Comparison of ENCODE assay signal across 8 cellular contexts in genomic region chr15:42273900-42274692, GRCh38. TPM values are rescaled to one million over a fixed set of nuclear protein-coding genes. Genes with fewer than 3 reads are reported as not detected.
A peak's percentile ranks its signal among the peaks of the same experiment; 100 is the strongest.
DNase-seq lines count a peak whose midpoint lies in the region; ATAC-seq, FAIRE-seq and TF ChIP-seq lines count a peak whose summit lies in the region.

No MANE protein-coding gene starts in this region.

- ATAC-seq in GM21367 (IDR thresholded peaks at IDR 0.05; ENCODE audit: unreplicated experiment) (peak; percentile 19), T-cell (replicated peaks in 1 of 4) (peak; percentile 40 to 48 (median 48)), left ventricle myocardium superior (peak; percentile 48), psoas muscle (peak; percentile 24 to 61 (median 52))

- FAIRE-seq in urothelium cell line (lab: Jason Lieb, UNC), result no peak

- no peak for TF ChIP-seq CTCF in CD14-positive monocyte (IDR thresholded peaks at IDR 0.05)
- no peak for TF ChIP-seq CTCF in psoas muscle (IDR thresholded peaks at IDR 0.05)

- H3K9me3 ChIP-seq in psoas muscle, result no peaks in the 10 kb centered on the region

- 1% methylated on average over 26 of the region's 26 CpGs for WGBS in psoas muscle, 3 donors

- POLR2A ChIA-PET in T-cell (lab: Charles Lee), result interaction anchor here in 1 of 2 donors (0.5 to 0.8 kb wide), 3 partner anchors 287 to 1236 kb away, joined by 3 read pairs; no protein-coding TSS in a partner anchor

- H3K4me3 ChIP-seq in Jurkat, Clone E6-1 (ENCODE audit: low read length), result peak overlapping the region; percentile 97
- H3K4me3 ChIP-seq in psoas muscle, result peak overlapping the region; percentile 73

- H3K4me1 ChIP-seq in psoas muscle, result peaks cover 37% of the 10 kb centered on the region

- H3K27me3 ChIP-seq in psoas muscle (ENCODE audit: insufficient read depth in 3 of 3, low read length in 2 of 3), result no peaks in the 10 kb centered on the region

- CTCF ChIA-PET in T-cell (lab: Charles Lee), result interaction anchor here in 1 of 2 donors (0.6 kb wide), 1 partner anchor 304 kb away, joined by 3 read pairs; no protein-coding TSS in a partner anchor

- H3K4me3 Mint-ChIP-seq in CD14-positive monocyte (peak overlapping the region; percentile 96 to 99), T-cell (peak overlapping the region; percentile 92 to 99 (median 98))

- DNase-seq in CD14-positive monocyte (ENCODE audit: low spot score) (peak; percentile 70), T-cell (peak; percentile 39 to 75 (median 60)), amygdala (lab: John Stamatoyannopoulos, UW) (peak in 35 of 56 donors; percentile 19 to 73 (median 55)), left ventricle myocardium superior (peak; percentile 78), psoas muscle (peak; percentile 57 to 79), urothelium cell line (ENCODE audit: low spot score) (peak; percentile 14)
- DNase-seq in Jurkat, Clone E6-1 (ENCODE audit: low read depth, low spot score), result no peak

- H3K9me3 Mint-ChIP-seq in CD14-positive monocyte (peaks cover 0 to 2% (median 0%) of the 10 kb centered on the region in 7 donors), T-cell (no peaks in the 10 kb centered on the region)

- H3K27ac Mint-ChIP-seq in CD14-positive monocyte (peak overlapping the region; percentile 97 to 99 (median 99)), T-cell (peak overlapping the region; percentile 98 to 100)

- peaks cover 0 to 40% of the 10 kb centered on the region in 2 donors for H3K36me3 ChIP-seq in psoas muscle (ENCODE audit: insufficient read depth in 1 of 2, low read depth in 1 of 2)

- H3K27me3 Mint-ChIP-seq in CD14-positive monocyte (ENCODE audit: low read depth in 3 of 3) (peaks cover 0 to 2% (median 0%) of the 10 kb centered on the region in 3 donors), T-cell (no peaks in the 10 kb centered on the region)

- H3K36me3 Mint-ChIP-seq in CD14-positive monocyte, result peaks cover 7 to 32% of the 10 kb centered on the region in 2 donors
- peaks cover 17% of the 10 kb centered on the region for H3K36me3 Mint-ChIP-seq in T-cell

- peaks cover 42% of the 10 kb centered on the region for H3K4me1 Mint-ChIP-seq in CD14-positive monocyte
- peaks cover 55 to 60% (median 59%) of the 10 kb centered on the region in 3 donors for H3K4me1 Mint-ChIP-seq in T-cell

- intact Hi-C loops in CD14-positive monocyte (cut with micrococcal nuclease), result loop anchor here in 1 of 2 donors (10.0 kb wide), 1 partner anchor 201 kb away; no protein-coding TSS in a partner anchor
- intact Hi-C loops in left ventricle myocardium superior (cut with micrococcal nuclease), result no loop called here
- intact Hi-C loops in psoas muscle (cut with DNase I), result loop anchor here (1.0 to 10.0 kb wide), 4 partner anchors 111 to 211 kb away; no protein-coding TSS in a partner anchor

- peak overlapping the region; percentile 97 for H3K27ac ChIP-seq in psoas muscle

RNA-seq across cellular contexts. Expression of gene TMEM87A, which starts 0.9 kb away (rescaled TPM):
- polyA plus RNA-seq in CD14-positive monocyte (10 to 100 TPM; 39.3 to 49.4 TPM), psoas muscle (10 to 100 TPM; 16.4 to 30.9 (median 22.0) TPM)
- 20.9 TPM for polyA plus RNA-seq in Jurkat, Clone E6-1 (2012; ENCODE audit: insufficient read depth, insufficient read length)
- total RNA-seq in T-cell (10 to 100 TPM; 44.0 to 55.4 (median 45.4) TPM), left ventricle myocardium superior (16.4 TPM), psoas muscle (10 to 100 TPM; 17.6 to 30.4 (median 26.2) TPM)

RNA-seq across cellular contexts. Expression of gene GANC, which starts 1.1 kb away (rescaled TPM):
- 10 to 100 TPM; 14.5 to 21.1 TPM for polyA plus RNA-seq in CD14-positive monocyte
- polyA plus RNA-seq in Jurkat, Clone E6-1 (2012; ENCODE audit: insufficient read depth, insufficient read length), result 18.2 TPM
- 10 to 100 TPM; 32.7 to 51.2 (median 45.7) TPM for total RNA-seq in T-cell
- 16.4 TPM for total RNA-seq in left ventricle myocardium superior
- 10 to 100 TPM; 20.3 to 37.7 (median 24.2) TPM for total RNA-seq in psoas muscle
- polyA plus RNA-seq in psoas muscle, result 10 to 100 TPM in 1 of 3 donors, 1 to 10 TPM in 2; 4.9 to 11.4 (median 9.9) TPM
